Comparison of ENCODE assay signal across 8 cellular contexts in genomic region chr12:79933580-79934264, GRCh38. TPM values are rescaled to one million over a fixed set of nuclear protein-coding genes. Genes with fewer than 3 reads are reported as not detected.
DNase-seq lines count a peak whose midpoint lies in the region; ATAC-seq and TF ChIP-seq lines count a peak whose summit lies in the region.

No MANE protein-coding gene starts in this region.

- peak overlapping the region; percentile 94 for H3K27ac ChIP-seq in RWPE1
- peak overlapping the region in 57 of 59 donors; percentile 51 to 99 (median 96) for H3K27ac ChIP-seq in dorsolateral prefrontal cortex
- peak overlapping the region; percentile 95 for H3K27ac ChIP-seq in mesodermal cell (ENCODE audit: low read depth, low read length, severe bottlenecking)
- peak overlapping the region; percentile 97 for H3K27ac ChIP-seq in upper lobe of right lung

- POLR2A ChIA-PET in RWPE1 (lab: Yijun Ruan, JAX; ENCODE audit: low non-redundant PET): no interaction called here

- intact Hi-C loops in dorsolateral prefrontal cortex (cut with DNase I) (loop anchor here (5.0 to 10.0 kb wide), 2 partner anchors 46 to 251 kb away; no protein-coding TSS in a partner anchor), upper lobe of right lung (cut with DNase I) (no loop called here)

- TF ChIP-seq CTCF in RWPE1 (conservative IDR thresholded peaks at IDR 0.05; ENCODE audit: low read depth) (no peak), dorsolateral prefrontal cortex (IDR thresholded peaks at IDR 0.05 in 54 of 56, conservative IDR thresholded peaks at IDR 0.05 in 2 of 56; ENCODE audit: low read depth in 1 of 56, partially characterized antibody in 56 of 56) (no peak), upper lobe of right lung (IDR thresholded peaks at IDR 0.05) (no peak)

- CTCF ChIA-PET in RWPE1 (lab: Yijun Ruan, JAX): interaction anchor here (0.6 to 0.9 kb wide), 3 partner anchors 82 to 254 kb away, joined by 3 to 5 read pairs (median 4); no protein-coding TSS in a partner anchor

- H3K27me3 ChIP-seq in dorsolateral prefrontal cortex (no peaks in the 10 kb centered on the region), upper lobe of right lung (no peaks in the 10 kb centered on the region)

- peak; percentile 58 for DNase-seq in DMS53 (lab: John Stamatoyannopoulos, UW)
- no peak for DNase-seq in DMS53 treated with DMSO at 0.1 percent for 48 hours (lab: John Stamatoyannopoulos, UW; ENCODE audit: unreplicated experiment)
- DNase-seq in RWPE1 (ENCODE audit: low spot score): peak; percentile 5
- peak in 2 of 10 donors; percentile 7 to 14 for DNase-seq in dorsolateral prefrontal cortex
- no peak for DNase-seq in upper lobe of right lung

- WGBS in mesodermal cell (ENCODE audit: insufficient coverage in 2 of 2), 2 experiments: 0 to 3% methylated on average over 7 to 8 of the region's 14 CpGs

- peak; percentile 13 for ATAC-seq in HG02759 (IDR thresholded peaks at IDR 0.05; ENCODE audit: unreplicated experiment)
- ATAC-seq in upper lobe of right lung: no peak
- ATAC-seq in HG02970 (IDR thresholded peaks at IDR 0.05; ENCODE audit: low FRiP score, unreplicated experiment): no peak

- H3K4me1 ChIP-seq in mesodermal cell (ENCODE audit: control insufficient read depth, insufficient read depth, low read length, poor library complexity, severe bottlenecking) (peaks cover 7% of the 10 kb centered on the region), upper lobe of right lung (peaks cover 18% of the 10 kb centered on the region)

- H3K9me3 ChIP-seq in mesodermal cell (ENCODE audit: control insufficient read depth, low read length): no peaks in the 10 kb centered on the region
- no peaks in the 10 kb centered on the region for H3K9me3 ChIP-seq in upper lobe of right lung

- H3K4me3 ChIP-seq in dorsolateral prefrontal cortex (peak overlapping the region; percentile 55 to 99 (median 91)), mesodermal cell (ENCODE audit: extremely low read depth, insufficient read depth, low read length, poor library complexity, severe bottlenecking) (peak overlapping the region; percentile 98), upper lobe of right lung (peak overlapping the region; percentile 90)

- H3K36me3 ChIP-seq in mesodermal cell (ENCODE audit: control insufficient read depth, insufficient read depth, low read length) (no peaks in the 10 kb centered on the region), upper lobe of right lung (no peaks in the 10 kb centered on the region)

RNA-seq across cellular contexts. Expression of gene PPP1R12A, which starts 1.2 kb away (rescaled TPM):
- 100 to 1,000 TPM in 119 of 120 experiments, 10 to 100 TPM in 1; 96.4 to 234 (median 174) TPM for total RNA-seq in dorsolateral prefrontal cortex
- polyA plus RNA-seq in mesodermal cell (2013, experiment 1 of 2): 63.6 TPM
- 81.6 TPM for polyA plus RNA-seq in mesodermal cell (2013, experiment 2 of 2)
- 80.4 TPM for total RNA-seq in upper lobe of right lung

Comparison
In these comparisons a context has a peak if more than half of its experiments do, and no peak if none do; other contexts are left out.
1. DNase-seq: peak in DMS53 (single experiment) and RWPE1 (single experiment); none in DMS53 treated with DMSO at 0.1 percent for 48 hours (single experiment) and upper lobe of right lung (single experiment).
2. Peak in every context shown above with its lines, with median percentiles within 50 percentile points of each other: H3K27ac ChIP-seq and H3K4me3 ChIP-seq.